In the genomic region with DNA sequence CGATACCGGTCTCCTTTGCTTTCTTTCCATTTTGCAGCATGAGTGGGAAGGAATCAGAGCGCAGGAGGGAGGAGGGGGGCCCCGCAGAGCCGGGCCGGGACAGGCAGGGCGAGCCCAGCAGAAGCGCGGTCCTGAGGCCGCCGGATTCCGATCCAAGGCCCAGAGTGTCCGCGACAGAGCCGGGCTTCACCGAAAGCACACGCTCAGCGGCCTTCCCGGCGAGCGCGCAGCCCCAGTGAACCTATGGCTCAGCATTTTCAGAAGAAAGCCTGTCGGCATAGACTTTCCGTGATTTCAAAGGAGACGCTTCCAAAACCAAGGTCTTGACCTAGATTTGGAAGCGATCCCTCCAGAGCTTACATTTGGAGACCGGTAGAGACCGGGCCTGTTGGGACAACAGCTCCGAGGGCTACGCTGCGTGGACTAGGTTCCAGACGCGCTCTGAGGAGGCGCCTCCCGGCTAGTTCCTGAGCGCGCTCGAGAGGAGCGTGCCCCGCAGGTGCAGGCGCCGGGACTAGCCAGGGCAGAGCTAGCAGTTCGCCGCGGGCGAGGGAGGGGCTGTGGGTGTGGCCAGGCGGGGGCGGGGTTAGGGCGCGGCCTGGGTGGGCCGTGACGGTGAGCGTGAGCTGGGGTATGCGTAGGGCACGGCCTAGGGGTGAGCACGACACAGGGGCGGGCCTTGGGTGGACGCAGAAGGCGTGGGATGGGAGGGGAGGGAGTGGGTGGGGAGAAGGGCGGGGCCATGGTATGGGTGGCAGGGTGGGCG, we compare ENCODE assay signal across 8 cellular contexts. TPM values are rescaled to one million over a fixed set of nuclear protein-coding genes. Genes with fewer than 3 reads are reported as not detected.
DNase-seq lines count a peak whose midpoint lies in the region; ATAC-seq and TF ChIP-seq lines count a peak whose summit lies in the region.

No MANE protein-coding gene starts in this region.

- H3K4me2 ChIP-seq in neural cell (ENCODE audit: low read length): no peak overlapping the region

- no peak for TF ChIP-seq EP300 in neural cell (conservative IDR thresholded peaks at IDR 0.05; ENCODE audit: poor library complexity, severe bottlenecking)

- TF ChIP-seq RAD21 in neural cell (conservative IDR thresholded peaks at IDR 0.05): no peak

- H3K9ac ChIP-seq in neural cell (ENCODE audit: low read length): peak overlapping the region; percentile 23

- peaks cover 17% of the 10 kb centered on the region for H3K27me3 Mint-ChIP-seq in stimulated activated naive CD8-positive, alpha-beta T cell treated with anti-CD3 and anti-CD28 coated beads, Interleukin-15, amount 100 ng/mL, for 72 hours

- no peak overlapping the region for H3K27ac ChIP-seq in RWPE2 (ENCODE audit: poor library complexity, severe bottlenecking)
- no peak overlapping the region for H3K27ac ChIP-seq in neural cell (ENCODE audit: low read length)

- H3K4me1 Mint-ChIP-seq in stimulated activated naive CD8-positive, alpha-beta T cell treated with anti-CD3 and anti-CD28 coated beads, Interleukin-15, amount 100 ng/mL, for 72 hours: peaks cover 36% of the 10 kb centered on the region

- H3K4me3 ChIP-seq in LNCaP clone FGC (ENCODE audit: low read depth, low read length) (peak overlapping the region; percentile 70), RWPE2 (ENCODE audit: severe bottlenecking) (peak overlapping the region; percentile 38), neural cell (ENCODE audit: low read length) (peak overlapping the region; percentile 85)

- peak overlapping the region; percentile 82 to 86 for H3K4me3 Mint-ChIP-seq in stimulated activated naive CD8-positive, alpha-beta T cell treated with anti-CD3 and anti-CD28 coated beads, Interleukin-15, amount 100 ng/mL, for 72 hours

- TF ChIP-seq CTCF in LNCaP clone FGC (IDR thresholded peaks at IDR 0.05; ENCODE audit: control insufficient read depth, extremely low read depth, insufficient read depth) (no peak), RWPE2 (IDR thresholded peaks at IDR 0.05; ENCODE audit: poor library complexity, severe bottlenecking) (no peak), neural cell (IDR thresholded peaks at IDR 0.05; ENCODE audit: poor library complexity, severe bottlenecking) (no peak)

- ATAC-seq in RWPE2 (ENCODE audit: low read depth): peak; percentile 87
- ATAC-seq in stimulated activated naive CD8-positive, alpha-beta T cell treated with anti-CD3 and anti-CD28 coated beads, Interleukin-15, amount 100 ng/mL, for 72 hours: peak; percentile 94

- DNase-seq in EL (peak; percentile 90), H4 (ENCODE audit: low spot score) (peak; percentile 77), LNCaP clone FGC (ENCODE audit: low read depth) (peak; percentile 91), RWPE2 (ENCODE audit: low spot score) (peak; percentile 84), fibroblast of the conjunctiva (ENCODE audit: low read depth) (peak; percentile 87)
- DNase-seq in activated effector memory CD4-positive, alpha-beta T cell treated with Interleukin-2 at 50 U/mL for 16 hours: peak; percentile 98
- DNase-seq in stimulated activated naive CD8-positive, alpha-beta T cell treated with anti-CD3 and anti-CD28 coated beads, Interleukin-15, amount 100 ng/mL, for 72 hours: peak; percentile 87 to 90

- no peaks in the 10 kb centered on the region for H3K9me3 ChIP-seq in RWPE2 (ENCODE audit: severe bottlenecking)
- H3K9me3 ChIP-seq in neural cell (ENCODE audit: low read length): no peaks in the 10 kb centered on the region

- no peak overlapping the region for H2AFZ ChIP-seq in neural cell (ENCODE audit: low read depth, low read length)

- H3K9me3 Mint-ChIP-seq in stimulated activated naive CD8-positive, alpha-beta T cell treated with anti-CD3 and anti-CD28 coated beads, Interleukin-15, amount 100 ng/mL, for 72 hours: no peaks in the 10 kb centered on the region

- H3K79me2 ChIP-seq in neural cell (replicated peaks; ENCODE audit: insufficient read depth, low read length): no peaks in the 10 kb centered on the region

- no peaks in the 10 kb centered on the region for H3F3A ChIP-seq in neural cell (ENCODE audit: insufficient read depth, low read length, poor library complexity, severe bottlenecking)

- H3K27ac Mint-ChIP-seq in stimulated activated naive CD8-positive, alpha-beta T cell treated with anti-CD3 and anti-CD28 coated beads, Interleukin-15, amount 100 ng/mL, for 72 hours: no peak overlapping the region

- H3K9me2 ChIP-seq in neural cell (ENCODE audit: insufficient read depth, low read length): no peaks in the 10 kb centered on the region

- no peaks in the 10 kb centered on the region for H3K36me3 ChIP-seq in RWPE2 (ENCODE audit: low read depth)
- no peaks in the 10 kb centered on the region for H3K36me3 ChIP-seq in neural cell (ENCODE audit: insufficient read depth, low read length)

- H3K4me1 ChIP-seq in RWPE2 (ENCODE audit: insufficient read depth, poor library complexity, severe bottlenecking): no peaks in the 10 kb centered on the region

- no peaks in the 10 kb centered on the region for H4K20me1 ChIP-seq in neural cell (ENCODE audit: insufficient read depth)

- H3K27me3 ChIP-seq in RWPE2 (ENCODE audit: insufficient read depth, poor library complexity, severe bottlenecking) (no peaks in the 10 kb centered on the region), neural cell (ENCODE audit: insufficient read depth, low read depth, low read length) (peaks cover 17% of the 10 kb centered on the region)

TF ChIP-seq in neural cell, 6 proteins besides CTCF, POLR2A, EP300 and RAD21:
- TF ChIP-seq TAF1 (IDR thresholded peaks at IDR 0.05; ENCODE audit: low read depth) (no peak), MXI1 (conservative IDR thresholded peaks at IDR 0.05; ENCODE audit: poor library complexity, severe bottlenecking) (no peak), EZH2 (IDR thresholded peaks at IDR 0.05; ENCODE audit: borderline replicate concordance, insufficient read depth, low read length, poor library complexity, severe bottlenecking) (no peak), SMC3 (conservative IDR thresholded peaks at IDR 0.05; ENCODE audit: poor library complexity) (no peak), POLR2AphosphoS5 (IDR thresholded peaks at IDR 0.05) (no peak)
- TF ChIP-seq, protein P1, sequence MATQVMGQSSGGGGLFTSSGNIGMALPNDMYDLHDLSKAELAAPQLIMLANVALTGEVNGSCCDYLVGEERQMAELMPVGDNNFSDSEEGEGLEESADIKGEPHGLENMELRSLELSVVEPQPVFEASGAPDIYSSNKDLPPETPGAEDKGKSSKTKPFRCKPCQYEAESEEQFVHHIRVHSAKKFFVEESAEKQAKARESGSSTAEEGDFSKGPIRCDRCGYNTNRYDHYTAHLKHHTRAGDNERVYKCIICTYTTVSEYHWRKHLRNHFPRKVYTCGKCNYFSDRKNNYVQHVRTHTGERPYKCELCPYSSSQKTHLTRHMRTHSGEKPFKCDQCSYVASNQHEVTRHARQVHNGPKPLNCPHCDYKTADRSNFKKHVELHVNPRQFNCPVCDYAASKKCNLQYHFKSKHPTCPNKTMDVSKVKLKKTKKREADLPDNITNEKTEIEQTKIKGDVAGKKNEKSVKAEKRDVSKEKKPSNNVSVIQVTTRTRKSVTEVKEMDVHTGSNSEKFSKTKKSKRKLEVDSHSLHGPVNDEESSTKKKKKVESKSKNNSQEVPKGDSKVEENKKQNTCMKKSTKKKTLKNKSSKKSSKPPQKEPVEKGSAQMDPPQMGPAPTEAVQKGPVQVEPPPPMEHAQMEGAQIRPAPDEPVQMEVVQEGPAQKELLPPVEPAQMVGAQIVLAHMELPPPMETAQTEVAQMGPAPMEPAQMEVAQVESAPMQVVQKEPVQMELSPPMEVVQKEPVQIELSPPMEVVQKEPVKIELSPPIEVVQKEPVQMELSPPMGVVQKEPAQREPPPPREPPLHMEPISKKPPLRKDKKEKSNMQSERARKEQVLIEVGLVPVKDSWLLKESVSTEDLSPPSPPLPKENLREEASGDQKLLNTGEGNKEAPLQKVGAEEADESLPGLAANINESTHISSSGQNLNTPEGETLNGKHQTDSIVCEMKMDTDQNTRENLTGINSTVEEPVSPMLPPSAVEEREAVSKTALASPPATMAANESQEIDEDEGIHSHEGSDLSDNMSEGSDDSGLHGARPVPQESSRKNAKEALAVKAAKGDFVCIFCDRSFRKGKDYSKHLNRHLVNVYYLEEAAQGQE (IDR thresholded peaks at IDR 0.05; ENCODE audit: borderline replicate concordance): no peak

RNA-seq across cellular contexts. Expression of a gene that starts 27.8 kb away (rescaled TPM):
- total RNA-seq in H4 (2014; rRNA removed; shearing (Covaris generic)): not detected in 2 replicates
- not detected in 2 replicates for polyA plus RNA-seq in neural cell
- not detected in 2 replicates for polyA minus RNA-seq in neural cell

RNA-seq across cellular contexts. Expression of a gene that starts 52.5 kb away (rescaled TPM):
- total RNA-seq in H4 (2014; rRNA removed; shearing (Covaris generic)): 61.3 and 61.6 TPM in 2 replicates
- polyA plus RNA-seq in neural cell: 56.0 and 60.4 TPM in 2 replicates
- polyA minus RNA-seq in neural cell: 77.0 and 77.4 TPM in 2 replicates

RNA-seq across cellular contexts. Expression of a gene that starts 52.6 kb away (rescaled TPM):
- 15.1 and 19.7 TPM in 2 replicates for total RNA-seq in H4 (2014; rRNA removed; shearing (Covaris generic))
- 17.2 and 20.4 TPM in 2 replicates for polyA plus RNA-seq in neural cell
- polyA minus RNA-seq in neural cell: 23.5 and 29.9 TPM in 2 replicates
